Comparison of ENCODE assay signal across 29 cellular contexts in genomic region chr12:8553088-8553627, GRCh38. TPM values are rescaled to one million over a fixed set of nuclear protein-coding genes. Genes with fewer than 3 reads are reported as not detected.
A peak's percentile ranks its signal among the peaks of the same experiment; 100 is the strongest.
DNase-seq lines count a peak whose midpoint lies in the region; TF ChIP-seq lines count a peak whose summit lies in the region.
"Had no signal": no experiment of that assay in that cellular context is flagged by ENCODE, and none has a peak within 500 bp of the region (broad histone marks: within the 10 kb centered on the region; RNA-seq: fewer than 3 reads in every experiment).

No MANE protein-coding gene starts in this region.

- POLR2A ChIA-PET in HEK293 (lab: Yijun Ruan, JAX) = no interaction called here

- TF ChIP-seq CTCF in GM12872 (IDR thresholded peaks at IDR 0.05; ENCODE audit: insufficient read depth, low read depth, low read length) = peak; percentile 27; the same call in 1 of the 3 replicates
- TF ChIP-seq CTCF in HEK293 (tag by site-specific recombination; IDR thresholded peaks at IDR 0.05) = no peak

- H3K36me3 ChIP-seq in HEK293 (ENCODE audit: control insufficient read depth in 2 of 2, insufficient read depth in 1 of 2, low read length in 2 of 2) = no peaks in the 10 kb centered on the region
- H3K36me3 ChIP-seq: colonic mucosa, esophagus muscularis mucosa, gastrocnemius medialis, sigmoid colon, tibial nerve had no signal

- peak; percentile 1 for DNase-seq in NCI-H748 treated with DMSO at 0.1 percent for 48 hours (lab: John Stamatoyannopoulos, UW)
- peak; percentile 41 for DNase-seq in iPS-NIHi7 (ENCODE audit: extremely low spot score)
- no peak for DNase-seq in SK-N-DZ (ENCODE audit: low spot score)
- no peak for DNase-seq in foreskin melanocyte
- DNase-seq in activated naive CD4-positive, alpha-beta T cell treated with Interleukin-2 at 50 U/mL for 16 hours = no peak
- no peak for DNase-seq in hepatic stellate cell (ENCODE audit: low spot score)
- DNase-seq: activated CD4-positive, alpha-beta T cell treated with anti-CD3 and anti-CD28 coated beads, Interleukin-2, amount 10 ng/mL, durations not matched to agents 7 days and 5 days; activated naive CD4-positive, alpha-beta T cell treated with anti-CD3 and anti-CD28 coated beads for 36 hours; activated T-cell treated with anti-CD3 and anti-CD28 coated beads, Interleukin-2, amount 50 U/mL, for 72 hours; amygdala; CD4-positive, CD25-positive, alpha-beta regulatory T cell; colonic mucosa; effector memory CD8-positive, alpha-beta T cell; gastrocnemius medialis; GM23248; hypothalamus; NCI-H1092; NCI-H510A treated with DMSO at 0.1 percent for 48 hours; posterior cingulate gyrus; sigmoid colon had no signal

- H3K4me1 ChIP-seq in HEK293 (ENCODE audit: control insufficient read depth, insufficient read depth, low read length) = no peaks in the 10 kb centered on the region
- H3K4me1 ChIP-seq: colonic mucosa, esophagus muscularis mucosa, gastrocnemius medialis, sigmoid colon, tibial nerve had no signal

- CTCF ChIA-PET in HEK293 (lab: Yijun Ruan, JAX) = interaction anchor here (2.0 kb wide), 1 partner anchor 9 kb away, joined by 12 read pairs; no protein-coding TSS in a partner anchor

- no peak overlapping the region for H3K27ac ChIP-seq in HEK293 (ENCODE audit: extremely low read depth, low read depth, low read length)
- H3K27ac ChIP-seq: colonic mucosa, esophagus muscularis mucosa, gastrocnemius medialis, GM23248, HL-60, RWPE1, sigmoid colon, tibial nerve, VCaP had no signal

- no peaks in the 10 kb centered on the region for H3K9me3 ChIP-seq in HEK293 (ENCODE audit: control insufficient read depth, insufficient read depth, low read depth, low read length)
- H3K9me3 ChIP-seq: colonic mucosa, esophagus muscularis mucosa, gastrocnemius medialis, sigmoid colon, tibial nerve had no signal

- no peak overlapping the region for H3K4me3 ChIP-seq in HEK293 (ENCODE audit: low read depth, low read length)
- H3K4me3 ChIP-seq: colonic mucosa, esophagus muscularis mucosa, gastrocnemius medialis, GM23248, lung, sigmoid colon, tibial nerve had no signal

TF ChIP-seq in HEK293, 187 proteins besides CTCF, POLR2A, EP300 and RAD21:
- TF ChIP-seq SCRT2 (tag by site-specific recombination; IDR thresholded peaks at IDR 0.05) = peak; percentile 87
- peak; percentile 66 for TF ChIP-seq SCRT1 (tag by site-specific recombination; IDR thresholded peaks at IDR 0.05; ENCODE audit: borderline replicate concordance)
- TF ChIP-seq ZSCAN30 (tag by site-specific recombination; IDR thresholded peaks at IDR 0.05) = no peak

RNA-seq across cellular contexts. Expression of gene CLEC4E, which starts 12.5 kb away (rescaled TPM):
- polyA plus RNA-seq in SK-N-DZ (2014; cell fraction: cytosol; rRNA removed) = not detected in 2 replicates
- polyA plus RNA-seq in SK-N-DZ (2014; cell fraction: nucleus; rRNA removed) = not detected in 2 replicates
- polyA plus RNA-seq: GM23248, keratinocyte had no signal

RNA-seq across cellular contexts. Expression of gene CLEC4D, which starts 39.9 kb away (rescaled TPM):
- polyA plus RNA-seq in SK-N-DZ (2014; cell fraction: cytosol; rRNA removed) = not detected in 2 replicates
- polyA plus RNA-seq in SK-N-DZ (2014; cell fraction: nucleus; rRNA removed) = not detected in 2 replicates
- polyA plus RNA-seq: CD4-positive, CD25-positive, alpha-beta regulatory T cell; GM23248; keratinocyte had no signal

RNA-seq across cellular contexts. Expression of gene AICDA, which starts 59.5 kb away (rescaled TPM):
- polyA plus RNA-seq in SK-N-DZ (2014; cell fraction: cytosol; rRNA removed) = not detected in 2 replicates
- polyA plus RNA-seq in SK-N-DZ (2014; cell fraction: nucleus; rRNA removed) = not detected in 2 replicates
- polyA plus RNA-seq: CD4-positive, CD25-positive, alpha-beta regulatory T cell; GM23248; keratinocyte had no signal

Comparison
In these comparisons a context has a peak if more than half of its experiments do, and no peak if none do; other contexts are left out.
1. DNase-seq: peak in NCI-H748 treated with DMSO at 0.1 percent for 48 hours (single experiment) and iPS-NIHi7 (single experiment); none in SK-N-DZ (single experiment), foreskin melanocyte (single experiment), activated naive CD4-positive, alpha-beta T cell treated with Interleukin-2 at 50 U/mL for 16 hours (single experiment) and hepatic stellate cell (single experiment).